ENCODE assay signal across 13 cellular contexts in the genomic region with DNA sequence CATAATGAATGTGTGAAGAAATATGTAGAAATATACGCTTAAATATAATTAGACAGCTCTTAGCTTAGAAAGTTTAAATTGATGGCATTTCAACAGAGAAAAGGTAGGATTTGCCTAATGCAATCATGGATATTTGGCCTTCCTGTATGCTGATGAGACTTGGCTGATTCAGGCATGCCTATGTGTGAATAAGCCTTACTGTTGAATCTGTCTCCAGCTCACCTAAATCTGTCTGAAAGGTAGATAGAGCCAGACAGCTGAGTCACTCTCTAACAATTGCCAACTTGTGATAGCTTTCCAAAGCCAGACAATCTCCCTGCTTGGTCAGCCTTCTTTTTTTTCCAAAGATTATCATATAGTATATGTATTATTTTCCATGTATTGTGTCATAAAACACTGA.
DNase-seq lines count a peak whose midpoint lies in the region; ATAC-seq and TF ChIP-seq lines count a peak whose summit lies in the region.
"Had no signal": no experiment of that assay in that cellular context is flagged by ENCODE, and none has a peak within 500 bp of the region (broad histone marks: within the 10 kb centered on the region; RNA-seq: fewer than 3 reads in every experiment).

No MANE protein-coding gene starts in this region.

- CTCF ChIA-PET in RWPE1 (lab: Yijun Ruan, JAX): no interaction called here

- ATAC-seq in esophagus mucosa (peak; percentile 99), GM18520 (IDR thresholded peaks at IDR 0.05; ENCODE audit: unreplicated experiment) (no peak)
- no peak for ATAC-seq in activated naive CD4-positive, alpha-beta T cell treated with anti-CD3 and anti-CD28 coated beads, Interleukin-2, amount 50 U/mL, for 72 hours

- H3K4me3 ChIP-seq in osteoblast (ENCODE audit: insufficient read depth, low read length): no peak overlapping the region
- H3K4me3 ChIP-seq: uterus had no signal

- H3K27me3 ChIP-seq in osteoblast (ENCODE audit: insufficient read depth, low read length): no peaks in the 10 kb centered on the region
- H3K27me3 ChIP-seq: uterus had no signal

- H3K4me2 ChIP-seq in osteoblast (ENCODE audit: insufficient read depth, low read length): no peak overlapping the region

- no peaks in the 10 kb centered on the region for H3K79me2 ChIP-seq in osteoblast (ENCODE audit: insufficient read depth, low read length)

- no peaks in the 10 kb centered on the region for H4K20me1 ChIP-seq in osteoblast (ENCODE audit: insufficient read depth, low read length)

- DNase-seq in ELR (ENCODE audit: low read depth) (peak; percentile 87), RWPE1 (ENCODE audit: low spot score) (peak; percentile 82), osteoblast (ENCODE audit: insufficient read length, low spot score, missing footprints) (peak; percentile 78), C1 segment of cervical spinal cord (lab: John Stamatoyannopoulos, UW) (no peak)
- no peak for DNase-seq in activated naive CD4-positive, alpha-beta T cell treated with anti-CD3 and anti-CD28 coated beads, Interleukin-2, amount 50 U/mL, for 72 hours (ENCODE audit: low spot score in 2 of 2)
- DNase-seq in activated T-cell treated with anti-CD3 and anti-CD28 coated beads, Interleukin-2, amount 50 U/mL, for 1 hour: no peak
- DNase-seq: activated naive CD8-positive, alpha-beta T cell treated with anti-CD3 and anti-CD28 coated beads for 36 hours; NCI-H2107; uterus had no signal

- no peak overlapping the region for H3K27ac ChIP-seq in RWPE1
- H3K27ac ChIP-seq in osteoblast (ENCODE audit: low read depth, low read length): no peak overlapping the region
- H3K27ac ChIP-seq: C4-2B, uterus, VCaP had no signal

- no peak overlapping the region for H2AFZ ChIP-seq in osteoblast (ENCODE audit: low read length)

- H3K36me3 ChIP-seq in osteoblast (ENCODE audit: insufficient read depth, low read length): no peaks in the 10 kb centered on the region
- H3K36me3 ChIP-seq: uterus had no signal

- peaks cover 3 to 5% of the 10 kb centered on the region in 2 donors for H3K9me3 Mint-ChIP-seq in activated naive CD4-positive, alpha-beta T cell treated with anti-CD3 and anti-CD28 coated beads, Interleukin-2, amount 50 U/mL, for 72 hours

- no peak overlapping the region for H3K27ac Mint-ChIP-seq in activated naive CD4-positive, alpha-beta T cell treated with anti-CD3 and anti-CD28 coated beads, Interleukin-2, amount 50 U/mL, for 72 hours
- H3K27ac Mint-ChIP-seq: activated naive CD8-positive, alpha-beta T cell treated with anti-CD3 and anti-CD28 coated beads for 36 hours had no signal

- H3K36me3 Mint-ChIP-seq in activated naive CD4-positive, alpha-beta T cell treated with anti-CD3 and anti-CD28 coated beads, Interleukin-2, amount 50 U/mL, for 72 hours: no peaks in the 10 kb centered on the region
- H3K36me3 Mint-ChIP-seq: activated naive CD8-positive, alpha-beta T cell treated with anti-CD3 and anti-CD28 coated beads for 36 hours had no signal

- POLR2A ChIA-PET in RWPE1 (lab: Yijun Ruan, JAX; ENCODE audit: low non-redundant PET): no interaction called here

- TF ChIP-seq CTCF in RWPE1 (conservative IDR thresholded peaks at IDR 0.05; ENCODE audit: low read depth) (no peak), osteoblast (IDR thresholded peaks at IDR 0.05; ENCODE audit: extremely low read depth, low read depth, low read length) (no peak)

- H3K4me1 ChIP-seq in osteoblast (ENCODE audit: insufficient read depth, low read length): peaks cover 13% of the 10 kb centered on the region
- H3K4me1 ChIP-seq: uterus had no signal

- H3K9me3 ChIP-seq in osteoblast (ENCODE audit: low read depth, low read length): no peaks in the 10 kb centered on the region
- H3K9me3 ChIP-seq: uterus had no signal

Comparison
In these comparisons a context has a peak if more than half of its experiments do, and no peak if none do; other contexts are left out.
1. DNase-seq: peak in ELR (single experiment), RWPE1 (single experiment) and osteoblast (single experiment); none in activated naive CD4-positive, alpha-beta T cell treated with anti-CD3 and anti-CD28 coated beads, Interleukin-2, amount 50 U/mL, for 72 hours (0 of 2), C1 segment of cervical spinal cord (0 of 14) and activated T-cell treated with anti-CD3 and anti-CD28 coated beads, Interleukin-2, amount 50 U/mL, for 1 hour (single experiment).